In the genomic region with DNA sequence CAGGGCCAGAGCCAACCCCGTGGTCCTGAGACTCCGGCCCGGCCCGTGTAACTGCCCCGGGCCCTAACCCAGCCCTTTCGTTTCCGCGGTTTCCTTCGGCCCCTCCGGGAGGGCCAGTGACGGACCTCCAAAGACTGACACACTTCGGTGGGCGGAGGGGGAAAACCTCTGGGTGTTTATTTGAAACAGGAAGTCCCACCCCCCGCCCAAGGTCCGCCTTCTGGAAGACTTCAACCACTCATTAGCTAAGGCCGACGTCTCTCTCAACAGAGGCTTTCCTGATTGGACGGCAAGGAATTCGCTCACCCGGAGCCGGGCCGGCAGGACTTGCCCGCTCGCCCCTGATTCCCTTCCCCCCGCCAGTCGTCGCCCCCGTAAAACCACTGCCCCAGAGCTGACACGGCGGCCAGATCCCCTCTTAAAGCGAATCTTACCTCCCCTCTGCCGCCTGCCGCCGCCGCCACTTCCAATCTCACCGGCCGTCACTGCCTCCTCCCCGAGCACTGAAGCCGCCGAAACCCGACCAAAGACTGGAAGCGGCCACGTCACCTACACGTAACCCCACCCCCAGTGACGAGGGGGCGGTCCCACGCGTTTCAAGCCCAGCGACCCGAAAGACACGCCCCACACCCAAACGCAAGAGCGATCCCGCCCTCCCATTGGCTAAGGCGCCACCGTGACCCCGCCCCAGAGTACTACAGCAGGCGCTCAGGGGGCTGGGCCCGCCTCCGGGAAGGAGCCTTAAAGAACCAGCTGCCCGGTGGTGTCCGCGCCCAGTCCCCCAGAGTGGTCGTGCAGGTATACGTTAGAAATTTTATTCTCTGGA, we compare ENCODE assay signal across 8 cellular contexts.
A peak's percentile ranks its signal among the peaks of the same experiment; 100 is the strongest.
DNase-seq lines count a peak whose midpoint lies in the region; ATAC-seq and TF ChIP-seq lines count a peak whose summit lies in the region.

Gene STX5, minus strand, starts transcription at position 532 of the 826 bp plus-strand sequence. CDS start 808 bp downstream, outside the sequence.

- ATAC-seq in GM19035 (IDR thresholded peaks at IDR 0.05; ENCODE audit: unreplicated experiment) = peak; percentile 79
- ATAC-seq in HG03354 (IDR thresholded peaks at IDR 0.05; ENCODE audit: poor library complexity, severe bottlenecking, unreplicated experiment) = peak; percentile 84
- peak; percentile 90 to 91 for ATAC-seq in activated CD4-positive, CD25-positive, alpha-beta regulatory T cell treated with anti-CD3 and anti-CD28 coated beads, Interleukin-2, amount 50 U/mL, for 24 hours

- DNase-seq in AG09319 (ENCODE audit: extremely low read depth, low read depth) (peak; percentile 96), NCI-H446 treated with DMSO at 0.1 percent for 48 hours (lab: John Stamatoyannopoulos, UW) (peak; percentile 95), cerebellar cortex (ENCODE audit: low spot score) (peak; percentile 99), iris pigment epithelial cell (ENCODE audit: low read depth) (peak; percentile 99)
- peak; percentile 99 for DNase-seq in stimulated activated CD4-positive, alpha-beta T cell treated with anti-CD3 and anti-CD28 coated beads, Interleukin-12 subunit alpha, Interleukin-12 subunit beta, amount 100 ng/mL, for 4 hours

- no peak for TF ChIP-seq CTCF in AG09319 (IDR thresholded peaks at IDR 0.05; ENCODE audit: low read depth, low read length)

Comparison
In these comparisons a context has a peak if more than half of its experiments do, and no peak if none do; other contexts are left out.
1. Peak in every context shown above with its lines: DNase-seq and ATAC-seq.